ENCODE assay signal across 13 cellular contexts in the genomic region with DNA sequence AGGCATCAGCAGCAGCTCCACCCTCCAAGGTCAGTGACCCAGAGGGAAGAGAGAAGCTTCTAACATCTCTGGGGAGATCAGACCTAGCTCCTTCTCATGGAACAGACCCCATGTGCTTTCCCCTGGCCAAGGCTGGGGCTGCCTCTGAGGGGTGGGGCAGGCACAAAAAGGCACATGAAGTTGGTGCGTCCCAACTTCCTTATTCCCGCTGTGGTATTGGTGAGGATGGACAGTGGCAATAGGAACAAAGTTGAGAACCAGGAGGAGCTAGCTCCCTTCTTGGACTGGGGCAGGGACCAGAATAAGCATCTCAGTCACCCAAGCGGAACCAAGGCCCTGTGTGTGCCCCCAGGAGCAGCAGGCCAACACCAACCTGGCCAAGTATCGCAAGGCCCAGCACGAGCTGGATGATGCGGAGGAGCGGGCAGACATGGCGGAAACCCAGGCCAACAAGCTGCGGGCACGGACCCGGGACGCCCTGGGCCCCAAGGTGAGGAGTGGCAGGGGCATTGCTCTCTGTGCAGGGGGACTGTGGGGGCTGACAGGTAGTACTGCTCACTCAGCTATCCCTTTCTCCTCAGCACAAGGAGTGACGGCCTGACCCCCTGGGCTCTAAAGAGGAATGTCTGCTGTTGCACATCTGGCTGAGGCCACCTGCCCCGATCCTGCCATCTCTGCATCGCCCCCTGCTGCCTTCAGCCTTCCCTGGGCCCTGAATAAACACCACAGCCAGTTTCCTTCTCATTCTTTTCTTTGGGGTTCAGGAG. TPM values are rescaled to one million over a fixed set of nuclear protein-coding genes. Genes with fewer than 3 reads are reported as not detected.
DNase-seq lines count a peak whose midpoint lies in the region; ATAC-seq and TF ChIP-seq lines count a peak whose summit lies in the region.
"Had no signal": no experiment of that assay in that cellular context is flagged by ENCODE, and none has a peak within 500 bp of the region (broad histone marks: within the 10 kb centered on the region; RNA-seq: fewer than 3 reads in every experiment).

No MANE protein-coding gene starts in this region.

- CTCF ChIA-PET in PC-3 (lab: Charles Lee) = interaction anchor here (0.5 kb wide), 1 partner anchor 167 kb away, joined by 3 read pairs; no protein-coding TSS in a partner anchor

- H2AFZ ChIP-seq in PC-3 (ENCODE audit: low read length) = no peak overlapping the region

- no peak overlapping the region for H3K4me3 ChIP-seq in PC-3 (ENCODE audit: low read length)
- H3K4me3 ChIP-seq: BLaER1 had no signal

- H3K4me1 ChIP-seq in PC-3 (ENCODE audit: insufficient read depth, low read length) = no peaks in the 10 kb centered on the region
- H3K4me1 ChIP-seq: BLaER1 had no signal

- H4K20me1 ChIP-seq in PC-3 (ENCODE audit: low read length) = no peaks in the 10 kb centered on the region

- no peak overlapping the region for H3K9ac ChIP-seq in PC-3 (ENCODE audit: low read length)
- H3K9ac ChIP-seq: BLaER1 had no signal

- no peaks in the 10 kb centered on the region for H3K27me3 Mint-ChIP-seq in activated T-cell treated with anti-CD3 and anti-CD28 coated beads, Interleukin-2, amount 50 U/mL, for 24 hours
- no peaks in the 10 kb centered on the region for H3K27me3 Mint-ChIP-seq in activated T-cell treated with anti-CD3 and anti-CD28 coated beads, Interleukin-2, amount 50 U/mL, for 72 hours (ENCODE audit: low read depth)

- no peaks in the 10 kb centered on the region for H3K9me2 ChIP-seq in PC-3 (replicated peaks; ENCODE audit: low read length)

- peaks cover 92% of the 10 kb centered on the region for H3K36me3 Mint-ChIP-seq in activated T-cell treated with anti-CD3 and anti-CD28 coated beads, Interleukin-2, amount 50 U/mL, for 24 hours (ENCODE audit: low read depth)
- peaks cover 2 to 9% of the 10 kb centered on the region in 2 donors for H3K36me3 Mint-ChIP-seq in activated T-cell treated with anti-CD3 and anti-CD28 coated beads, Interleukin-2, amount 50 U/mL, for 72 hours (ENCODE audit: insufficient read depth in 2 of 2)
- peaks cover 53% of the 10 kb centered on the region for H3K36me3 Mint-ChIP-seq in stimulated activated effector memory CD8-positive, alpha-beta T cell treated with anti-CD3 and anti-CD28 coated beads, Interleukin-12 subunit alpha, Interleukin-12 subunit beta, amount 100 ng/mL, for 72 hours

- POLR2A ChIA-PET in PC-3 (lab: Charles Lee; ENCODE audit: unreplicated experiment) = interaction anchor here (0.5 kb wide), 1 partner anchor 628 kb away, joined by 6 read pairs; no protein-coding TSS in a partner anchor

- no peak overlapping the region for H3K27ac ChIP-seq in PC-3 (ENCODE audit: low read length)
- H3K27ac ChIP-seq: BLaER1 had no signal

- peak; percentile 63 for TF ChIP-seq CTCF in PC-3 (conservative IDR thresholded peaks at IDR 0.05; ENCODE audit: low read depth, low read length)

- no peaks in the 10 kb centered on the region for H3K4me1 Mint-ChIP-seq in activated T-cell treated with anti-CD3 and anti-CD28 coated beads, Interleukin-2, amount 50 U/mL, for 24 hours (ENCODE audit: low read depth)
- peaks cover 8% of the 10 kb centered on the region for H3K4me1 Mint-ChIP-seq in activated T-cell treated with anti-CD3 and anti-CD28 coated beads, Interleukin-2, amount 50 U/mL, for 72 hours (ENCODE audit: low read depth)
- H3K4me1 Mint-ChIP-seq in stimulated activated effector memory CD8-positive, alpha-beta T cell treated with anti-CD3 and anti-CD28 coated beads, Interleukin-12 subunit alpha, Interleukin-12 subunit beta, amount 100 ng/mL, for 72 hours = peaks cover 24% of the 10 kb centered on the region

- no peak overlapping the region for H3K4me2 ChIP-seq in PC-3 (ENCODE audit: low read length)
- H3K4me2 ChIP-seq: BLaER1 had no signal

- no peaks in the 10 kb centered on the region for H3K27me3 ChIP-seq in PC-3 (ENCODE audit: low read length)
- H3K27me3 ChIP-seq: BLaER1 had no signal

- H3K9me3 ChIP-seq in PC-3 (ENCODE audit: low read length) = no peaks in the 10 kb centered on the region
- H3K9me3 ChIP-seq: BLaER1 had no signal

- intact Hi-C loops in PC-3 (cut with micrococcal nuclease) = no loop called here
- intact Hi-C loops in Right ventricle myocardium superior (cut with DNase I) = no loop called here

- no peak for ATAC-seq in activated T-cell treated with anti-CD3 and anti-CD28 coated beads, Interleukin-2, amount 50 U/mL, for 72 hours (replicated peaks in 1 of 2)
- ATAC-seq in PC-3 = peak; percentile 25; the same call in 1 of the 2 replicates
- ATAC-seq in Right ventricle myocardium superior (ENCODE audit: poor library complexity) = no peak
- ATAC-seq in stimulated activated effector memory CD8-positive, alpha-beta T cell treated with anti-CD3 and anti-CD28 coated beads, Interleukin-12 subunit alpha, Interleukin-12 subunit beta, amount 100 ng/mL, for 72 hours = no peak
- no peak for ATAC-seq in HG02840 (IDR thresholded peaks at IDR 0.05; ENCODE audit: low FRiP score, unreplicated experiment)
- ATAC-seq in GM19023 (IDR thresholded peaks at IDR 0.05; ENCODE audit: unreplicated experiment) = no peak

- H3F3A ChIP-seq in PC-3 (ENCODE audit: low read length, unreplicated experiment) = no peaks in the 10 kb centered on the region

- peaks cover 34% of the 10 kb centered on the region for H3K36me3 ChIP-seq in PC-3 (ENCODE audit: low read depth, low read length)

- DNase-seq in activated T-cell treated with anti-CD3 and anti-CD28 coated beads, Interleukin-2, amount 50 U/mL, for 24 hours = no peak
- no peak for DNase-seq in activated T-cell treated with anti-CD3 and anti-CD28 coated beads, Interleukin-2, amount 50 U/mL, for 72 hours
- no peak for DNase-seq in PC-3
- peak; percentile 33 for DNase-seq in Right ventricle myocardium superior
- no peak for DNase-seq in stimulated activated effector memory CD8-positive, alpha-beta T cell treated with anti-CD3 and anti-CD28 coated beads, Interleukin-12 subunit alpha, Interleukin-12 subunit beta, amount 100 ng/mL, for 72 hours (ENCODE audit: low spot score in 2 of 2)
- no peak for DNase-seq in NCI-H524 treated with DMSO at 0.1 percent for 48 hours (lab: John Stamatoyannopoulos, UW)
- DNase-seq: GOT3, hippocampal formation, NCI-H187 treated with DMSO at 0.1 percent for 48 hours, occipital lobe had no signal

- no peak overlapping the region for H3K4me3 Mint-ChIP-seq in activated T-cell treated with anti-CD3 and anti-CD28 coated beads, Interleukin-2, amount 50 U/mL, for 24 hours
- H3K4me3 Mint-ChIP-seq in activated T-cell treated with anti-CD3 and anti-CD28 coated beads, Interleukin-2, amount 50 U/mL, for 72 hours = no peak overlapping the region
- no peak overlapping the region for H3K4me3 Mint-ChIP-seq in stimulated activated effector memory CD8-positive, alpha-beta T cell treated with anti-CD3 and anti-CD28 coated beads, Interleukin-12 subunit alpha, Interleukin-12 subunit beta, amount 100 ng/mL, for 72 hours

- H3K79me2 ChIP-seq in PC-3 (ENCODE audit: low read length) = no peaks in the 10 kb centered on the region

- no TSS peak for BruUV-seq in PC-3 (replicated peaks; lab: Mats Ljungman, UMichigan)

- H3K9me3 Mint-ChIP-seq in activated T-cell treated with anti-CD3 and anti-CD28 coated beads, Interleukin-2, amount 50 U/mL, for 24 hours = no peaks in the 10 kb centered on the region
- no peaks in the 10 kb centered on the region for H3K9me3 Mint-ChIP-seq in activated T-cell treated with anti-CD3 and anti-CD28 coated beads, Interleukin-2, amount 50 U/mL, for 72 hours
- no peaks in the 10 kb centered on the region for H3K9me3 Mint-ChIP-seq in stimulated activated effector memory CD8-positive, alpha-beta T cell treated with anti-CD3 and anti-CD28 coated beads, Interleukin-12 subunit alpha, Interleukin-12 subunit beta, amount 100 ng/mL, for 72 hours

- peak overlapping the region; percentile 60 for H3K27ac Mint-ChIP-seq in activated T-cell treated with anti-CD3 and anti-CD28 coated beads, Interleukin-2, amount 50 U/mL, for 24 hours
- H3K27ac Mint-ChIP-seq in activated T-cell treated with anti-CD3 and anti-CD28 coated beads, Interleukin-2, amount 50 U/mL, for 72 hours = no peak overlapping the region
- peak overlapping the region; percentile 57 for H3K27ac Mint-ChIP-seq in stimulated activated effector memory CD8-positive, alpha-beta T cell treated with anti-CD3 and anti-CD28 coated beads, Interleukin-12 subunit alpha, Interleukin-12 subunit beta, amount 100 ng/mL, for 72 hours

RNA-seq across cellular contexts. Expression of a gene that starts 46.1 kb away (rescaled TPM):
- total RNA-seq in activated T-cell treated with anti-CD3 and anti-CD28 coated beads, Interleukin-2, amount 50 U/mL, for 72 hours = 1 to 10 TPM in 1 of 2 donors, under 1 TPM in 1; 0.46 to 1.2 TPM
- total RNA-seq in PC-3 (2014; rRNA removed) (0.04 TPM in 1 of 2 replicates, not detected in the other), Right ventricle myocardium superior (222 TPM)

RNA-seq across cellular contexts. Expression of a gene that starts 46.2 kb away (rescaled TPM):
- total RNA-seq in activated T-cell treated with anti-CD3 and anti-CD28 coated beads, Interleukin-2, amount 50 U/mL, for 72 hours = 10 to 100 TPM; 60.6 to 66.0 TPM
- 82.0 and 95.9 TPM in 2 replicates for total RNA-seq in PC-3 (2014; rRNA removed)
- 15.7 TPM for total RNA-seq in Right ventricle myocardium superior

Comparison
In these comparisons a context has a peak if more than half of its experiments do, and no peak if none do; other contexts are left out.
1. RNA of a gene that starts 46.1 kb away (total RNA-seq): 222 TPM in Right ventricle myocardium superior (single experiment); 0.46 to 1.2 TPM in activated T-cell treated with anti-CD3 and anti-CD28 coated beads, Interleukin-2, amount 50 U/mL, for 72 hours and 0.04 TPM in PC-3; every median in the first group is over 100 times any median in the second.